8 cellular contexts compared by ENCODE assay signal in genomic region chr4:121072836-121073362, GRCh38. TPM values are rescaled to one million over a fixed set of nuclear protein-coding genes. Genes with fewer than 3 reads are reported as not detected.
DNase-seq lines count a peak whose midpoint lies in the region; ATAC-seq and TF ChIP-seq lines count a peak whose summit lies in the region.

No MANE protein-coding gene starts in this region.

- peak; percentile 31 for ATAC-seq in aorta (ENCODE audit: low FRiP score)
- ATAC-seq in GM18870 (IDR thresholded peaks at IDR 0.05; ENCODE audit: unreplicated experiment): no peak

- no peak overlapping the region for H3K27ac Mint-ChIP-seq in CD8-positive, alpha-beta memory T cell

- no peak overlapping the region for H3K27ac ChIP-seq in CD8-positive, alpha-beta memory T cell (ENCODE audit: low read depth, low read length)
- H3K27ac ChIP-seq in ectodermal cell (ENCODE audit: insufficient read depth, low read depth, low read length, poor library complexity, severe bottlenecking): no peak overlapping the region
- H3K27ac ChIP-seq in aorta (ENCODE audit: low read depth in 1 of 2, low read length in 2 of 2): no peak overlapping the region

- peak overlapping the region; percentile 55 for H3K4me3 ChIP-seq in CD8-positive, alpha-beta memory T cell (ENCODE audit: low read length)
- peak overlapping the region; percentile 53 for H3K4me3 ChIP-seq in ectodermal cell (ENCODE audit: insufficient read depth, low read depth, low read length)
- peak overlapping the region; percentile 28 for H3K4me3 ChIP-seq in mucosa of stomach (ENCODE audit: low read length)
- peak overlapping the region in 1 of 2 donors; percentile 57 for H3K4me3 ChIP-seq in aorta (ENCODE audit: low read length in 2 of 2)

- POLR2A ChIA-PET in CD8-positive, alpha-beta memory T cell (lab: Charles Lee): no interaction called here
- POLR2A ChIA-PET in HEK293T (lab: Yijun Ruan, JAX): no interaction called here

- H3K27me3 ChIP-seq in CD8-positive, alpha-beta memory T cell (ENCODE audit: insufficient read depth, low read length, poor library complexity, severe bottlenecking): peaks cover 27% of the 10 kb centered on the region
- peaks cover 46% of the 10 kb centered on the region for H3K27me3 ChIP-seq in ectodermal cell (ENCODE audit: control insufficient read depth, insufficient read depth, low read length, poor library complexity, severe bottlenecking)
- H3K27me3 ChIP-seq in mucosa of stomach (ENCODE audit: control insufficient read depth, insufficient read depth, low read length): peaks cover 40% of the 10 kb centered on the region
- no peaks in the 10 kb centered on the region for H3K27me3 ChIP-seq in aorta (ENCODE audit: control insufficient read depth in 1 of 2, insufficient read depth in 2 of 2, low read length in 1 of 2)

- no peaks in the 10 kb centered on the region for H3K36me3 Mint-ChIP-seq in CD8-positive, alpha-beta memory T cell

- no peaks in the 10 kb centered on the region for H3K9me3 ChIP-seq in CD8-positive, alpha-beta memory T cell (ENCODE audit: low read length)
- H3K9me3 ChIP-seq in ectodermal cell (ENCODE audit: control insufficient read depth, low read length) (no peaks in the 10 kb centered on the region), mucosa of stomach (ENCODE audit: control insufficient read depth, low read length) (no peaks in the 10 kb centered on the region), aorta (ENCODE audit: control insufficient read depth, low read length) (peaks cover 2% of the 10 kb centered on the region)

- 0 to 1% methylated on average over 27 of the region's 27 CpGs for WGBS in ectodermal cell, 2 experiments
- 2% methylated on average over 27 of the region's 27 CpGs for WGBS in aorta, 2 donors

- H3K9ac ChIP-seq in mucosa of stomach (ENCODE audit: low read length): peak overlapping the region; percentile 40

- H3K4me1 ChIP-seq in CD8-positive, alpha-beta memory T cell (ENCODE audit: insufficient read depth, low read length): peaks cover 11% of the 10 kb centered on the region
- H3K4me1 ChIP-seq in ectodermal cell (ENCODE audit: control insufficient read depth, insufficient read depth, low read length) (no peaks in the 10 kb centered on the region), mucosa of stomach (ENCODE audit: control insufficient read depth, insufficient read depth, low read length) (peaks cover 25% of the 10 kb centered on the region), aorta (ENCODE audit: control insufficient read depth in 1 of 2, insufficient read depth in 2 of 2, low read length in 2 of 2) (no peaks in the 10 kb centered on the region)

- H3K36me3 ChIP-seq in CD8-positive, alpha-beta memory T cell (ENCODE audit: insufficient read depth, low read length): no peaks in the 10 kb centered on the region
- no peaks in the 10 kb centered on the region for H3K36me3 ChIP-seq in ectodermal cell (ENCODE audit: control insufficient read depth, insufficient read depth, low read length)
- H3K36me3 ChIP-seq in mucosa of stomach (ENCODE audit: control insufficient read depth, insufficient read depth, low read length): no peaks in the 10 kb centered on the region
- no peaks in the 10 kb centered on the region for H3K36me3 ChIP-seq in aorta (ENCODE audit: control insufficient read depth in 1 of 2, insufficient read depth in 2 of 2, low read length in 1 of 2)

- peak in 1 of 5 donors; percentile 2 for DNase-seq in CD8-positive, alpha-beta memory T cell
- DNase-seq in NCI-H128 (lab: John Stamatoyannopoulos, UW; ENCODE audit: unreplicated experiment) (peak; percentile 1), aorta (peak in 1 of 2 donors; percentile 71), HEK293T (ENCODE audit: extremely low spot score) (no peak), NCI-H1694 (lab: John Stamatoyannopoulos, UW) (no peak)

- CTCF ChIA-PET in CD8-positive, alpha-beta memory T cell (lab: Charles Lee): no interaction called here
- CTCF ChIA-PET in HEK293T (lab: Yijun Ruan, JAX): no interaction called here

- peaks cover 56 to 77% of the 10 kb centered on the region in 2 donors for H3K27me3 Mint-ChIP-seq in CD8-positive, alpha-beta memory T cell

- no peaks in the 10 kb centered on the region for H3K9me3 Mint-ChIP-seq in CD8-positive, alpha-beta memory T cell

- H3K4me1 Mint-ChIP-seq in CD8-positive, alpha-beta memory T cell: peaks cover 20 to 32% (median 22%) of the 10 kb centered on the region in 3 donors

- intact Hi-C loops in aorta (cut with DNase I): no loop called here

- peak overlapping the region; percentile 74 to 92 (median 86) for H3K4me3 Mint-ChIP-seq in CD8-positive, alpha-beta memory T cell

TF ChIP-seq in HEK293T, 16 proteins besides CTCF, POLR2A, EP300 and RAD21:
- TF ChIP-seq BHLHE40 (IDR thresholded peaks at IDR 0.05; ENCODE audit: borderline replicate concordance) (no peak), FOXM1 (IDR thresholded peaks at IDR 0.05; ENCODE audit: borderline replicate concordance) (no peak), ELF4 (IDR thresholded peaks at IDR 0.05) (no peak), PKNOX1 (IDR thresholded peaks at IDR 0.05) (no peak)

RNA-seq across cellular contexts. Expression of gene NDNF, which starts 0.6 kb away (rescaled TPM):
- under 1 TPM; 0.13 to 0.18 TPM for total RNA-seq in CD8-positive, alpha-beta memory T cell
- polyA plus RNA-seq in CD8-positive, alpha-beta memory T cell: not detected
- polyA plus RNA-seq in ectodermal cell (2013, experiment 1 of 4): 11.1 TPM
- polyA plus RNA-seq in ectodermal cell (2013, experiment 2 of 4): 10.8 TPM
- polyA plus RNA-seq in ectodermal cell (2013, experiment 3 of 4): 14.1 TPM
- polyA plus RNA-seq in ectodermal cell (2013, experiment 4 of 4): 14.1 TPM
- 1 to 10 TPM; 3.5 to 3.7 TPM for total RNA-seq in aorta
- polyA plus RNA-seq in aorta: under 1 TPM in 1 of 2 donors, not detected in 1; 0.08 TPM
